ENCODE assay signal across 2 cellular contexts in the genomic region with DNA sequence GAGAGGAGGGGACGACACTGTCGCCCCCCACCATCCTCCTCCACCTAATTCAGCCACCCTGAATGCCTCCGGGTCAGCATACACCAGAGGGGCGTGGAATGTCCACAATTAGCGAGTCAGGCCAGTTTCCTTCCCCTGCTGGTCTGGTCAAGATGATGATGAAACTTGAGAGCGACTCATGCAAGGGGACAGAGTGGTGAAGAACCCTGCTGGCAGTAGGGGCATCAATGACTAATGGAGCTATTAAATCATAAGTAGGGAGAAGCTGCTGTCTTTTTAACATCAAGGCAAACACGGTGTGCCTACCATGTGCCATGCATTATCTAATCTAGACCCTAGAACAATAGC.
TF ChIP-seq lines count a peak whose summit lies in the region.

No MANE protein-coding gene starts in this region.

TF ChIP-seq in K562, 482 proteins besides CTCF, POLR2A, EP300 and RAD21:
- TF ChIP-seq, protein P1, sequence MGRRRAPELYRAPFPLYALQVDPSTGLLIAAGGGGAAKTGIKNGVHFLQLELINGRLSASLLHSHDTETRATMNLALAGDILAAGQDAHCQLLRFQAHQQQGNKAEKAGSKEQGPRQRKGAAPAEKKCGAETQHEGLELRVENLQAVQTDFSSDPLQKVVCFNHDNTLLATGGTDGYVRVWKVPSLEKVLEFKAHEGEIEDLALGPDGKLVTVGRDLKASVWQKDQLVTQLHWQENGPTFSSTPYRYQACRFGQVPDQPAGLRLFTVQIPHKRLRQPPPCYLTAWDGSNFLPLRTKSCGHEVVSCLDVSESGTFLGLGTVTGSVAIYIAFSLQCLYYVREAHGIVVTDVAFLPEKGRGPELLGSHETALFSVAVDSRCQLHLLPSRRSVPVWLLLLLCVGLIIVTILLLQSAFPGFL (CRISPR knock-in tag; IDR thresholded peaks at IDR 0.05), result no peak
- TF ChIP-seq ZNF217 (CRISPR knock-in tag; IDR thresholded peaks at IDR 0.05) (no peak), ELF2 (CRISPR knock-in tag; IDR thresholded peaks at IDR 0.05) (no peak), NR2C2 (CRISPR knock-in tag; IDR thresholded peaks at IDR 0.05) (no peak), NR2C2 (tag; IDR thresholded peaks at IDR 0.05) (peak; percentile 49; the same call in 1 of the 2 replicates), ZFP36 (IDR thresholded peaks at IDR 0.05; ENCODE audit: low read depth, low read length, partially characterized antibody) (no peak), CEBPG (CRISPR knock-in tag; IDR thresholded peaks at IDR 0.05) (peak; percentile 71), CEBPG (tag; conservative IDR thresholded peaks at IDR 0.05 in 1 of 2, IDR thresholded peaks at IDR 0.05 in 1 of 2) (peak in 1 of 2 experiments; percentile 89; a peak in 2 of 4 replicates), ATF7 (IDR thresholded peaks at IDR 0.05) (0 out of 2 replicates have a peak, but pooled peaks have one; percentile 4)
- TF ChIP-seq, protein P2, sequence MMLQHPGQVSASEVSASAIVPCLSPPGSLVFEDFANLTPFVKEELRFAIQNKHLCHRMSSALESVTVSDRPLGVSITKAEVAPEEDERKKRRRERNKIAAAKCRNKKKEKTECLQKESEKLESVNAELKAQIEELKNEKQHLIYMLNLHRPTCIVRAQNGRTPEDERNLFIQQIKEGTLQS (IDR thresholded peaks at IDR 0.05), result peak; percentile 81
- TF ChIP-seq, protein P2 (CRISPR knock-in tag; conservative IDR thresholded peaks at IDR 0.05), result no peak

TF ChIP-seq in HEK293T, 16 proteins besides CTCF, POLR2A, EP300 and RAD21:
- TF ChIP-seq BHLHE40 (IDR thresholded peaks at IDR 0.05; ENCODE audit: borderline replicate concordance) (no peak), FOXA1 (IDR thresholded peaks at IDR 0.05) (no peak), ARNT (IDR thresholded peaks at IDR 0.05) (no peak), TARDBP (IDR thresholded peaks at IDR 0.05) (no peak), SUZ12 (IDR thresholded peaks at IDR 0.05) (no peak), FOXK2 (IDR thresholded peaks at IDR 0.05) (no peak), HDGF (IDR thresholded peaks at IDR 0.05; ENCODE audit: borderline replicate concordance) (no peak), ELF4 (IDR thresholded peaks at IDR 0.05) (no peak), NFRKB (IDR thresholded peaks at IDR 0.05) (no peak), LEF1 (IDR thresholded peaks at IDR 0.05; ENCODE audit: borderline replicate concordance) (no peak), ZNF384 (IDR thresholded peaks at IDR 0.05) (no peak), PKNOX1 (IDR thresholded peaks at IDR 0.05) (no peak), L3MBTL2 (conservative IDR thresholded peaks at IDR 0.05) (no peak), FOXM1 (IDR thresholded peaks at IDR 0.05; ENCODE audit: borderline replicate concordance) (no peak), CTBP1 (IDR thresholded peaks at IDR 0.05; ENCODE audit: borderline replicate concordance) (no peak), SP1 (IDR thresholded peaks at IDR 0.05) (no peak)
